ENCODE assay signal across 21 cellular contexts in the genomic region with DNA sequence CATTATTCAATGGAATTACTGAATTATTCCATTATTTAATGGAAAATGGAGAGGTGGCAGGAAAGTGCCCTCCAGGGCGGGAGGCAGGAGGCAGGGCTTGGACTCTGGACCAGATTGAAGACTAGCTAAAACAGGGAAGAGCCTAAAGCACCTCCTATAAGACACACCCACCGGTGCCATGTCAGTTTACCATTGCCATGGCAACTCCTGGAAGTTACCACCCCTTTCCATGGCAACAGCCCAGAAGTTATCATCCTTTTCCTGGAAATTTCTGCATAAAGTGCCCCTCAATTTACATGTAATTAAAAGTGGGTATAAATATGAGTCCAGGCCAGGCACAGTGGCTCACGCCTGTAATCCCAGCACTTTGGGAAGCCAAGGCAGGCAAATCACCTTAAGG.
"Had no signal": no experiment of that assay in that cellular context is flagged by ENCODE, and none has a peak within 500 bp of the region (broad histone marks: within the 10 kb centered on the region; RNA-seq: fewer than 3 reads in every experiment).

No MANE protein-coding gene starts in this region.

- H3K36me3 ChIP-seq: gastrocnemius medialis, neutrophil, ovary, spleen, vagina had no signal

- H3K4me1 ChIP-seq: gastrocnemius medialis, psoas muscle, spleen, vagina had no signal

- H3K4me1 Mint-ChIP-seq: activated naive CD4-positive, alpha-beta T cell treated with anti-CD3 and anti-CD28 coated beads, Interleukin-2, amount 10 ng/mL, durations not matched to agents 7 days and 5 days; activated naive CD8-positive, alpha-beta T cell treated with anti-CD3 and anti-CD28 coated beads, Interleukin-2, amount 10 ng/mL, durations not matched to agents 7 days and 5 days; naive B cell; nephron progenitor cell had no signal

- H3K9me3 ChIP-seq: gastrocnemius medialis, neutrophil, ovary, psoas muscle, spleen, vagina had no signal

- H3K27ac Mint-ChIP-seq: activated naive CD4-positive, alpha-beta T cell treated with anti-CD3 and anti-CD28 coated beads, Interleukin-2, amount 10 ng/mL, durations not matched to agents 7 days and 5 days; activated naive CD8-positive, alpha-beta T cell treated with anti-CD3 and anti-CD28 coated beads, Interleukin-2, amount 10 ng/mL, durations not matched to agents 7 days and 5 days; activated T-cell treated with anti-CD3 and anti-CD28 coated beads, Interleukin-2, amount 50 U/mL, for 24 hours; dendritic cell treated with granulocyte-macrophage colony-stimulating factor and Interleukin-4, amounts not matched to agents 40 ng/mL and 50 ng/mL, for 4 days; nephron progenitor cell; stimulated activated naive CD8-positive, alpha-beta T cell treated with anti-CD3 and anti-CD28 coated beads, Interleukin-15, Interleukin-2, amounts not matched to agents 100 ng/mL and 50 ng/mL, for 24 hours; type B pancreatic cell had no signal

- H3K4me3 ChIP-seq: gastrocnemius medialis, ovary, psoas muscle, spleen, vagina had no signal

- H3K27me3 Mint-ChIP-seq: activated naive CD4-positive, alpha-beta T cell treated with anti-CD3 and anti-CD28 coated beads, Interleukin-2, amount 10 ng/mL, durations not matched to agents 7 days and 5 days; activated naive CD8-positive, alpha-beta T cell treated with anti-CD3 and anti-CD28 coated beads, Interleukin-2, amount 10 ng/mL, durations not matched to agents 7 days and 5 days; activated T-cell treated with anti-CD3 and anti-CD28 coated beads, Interleukin-2, amount 50 U/mL, for 24 hours; dendritic cell treated with granulocyte-macrophage colony-stimulating factor and Interleukin-4, amounts not matched to agents 40 ng/mL and 50 ng/mL, for 4 days; stimulated activated naive CD8-positive, alpha-beta T cell treated with anti-CD3 and anti-CD28 coated beads, Interleukin-15, Interleukin-2, amounts not matched to agents 100 ng/mL and 50 ng/mL, for 24 hours; type B pancreatic cell had no signal

- H3K36me3 Mint-ChIP-seq: activated naive CD4-positive, alpha-beta T cell treated with anti-CD3 and anti-CD28 coated beads, Interleukin-2, amount 10 ng/mL, durations not matched to agents 7 days and 5 days; activated naive CD8-positive, alpha-beta T cell treated with anti-CD3 and anti-CD28 coated beads, Interleukin-2, amount 10 ng/mL, durations not matched to agents 7 days and 5 days; naive B cell; type B pancreatic cell had no signal

- H3K27ac ChIP-seq: gastrocnemius medialis, neutrophil, ovary, psoas muscle, spleen, vagina had no signal

- H3K27me3 ChIP-seq: neutrophil, ovary, vagina had no signal

- DNase-seq: activated CD4-positive, alpha-beta T cell treated with anti-CD3 and anti-CD28 coated beads for 4 hours; activated CD4-positive, CD25-positive, alpha-beta regulatory T cell; activated gamma-delta T cell; activated naive CD4-positive, alpha-beta T cell treated with anti-CD3 and anti-CD28 coated beads, Interleukin-2, amount 10 ng/mL, durations not matched to agents 7 days and 5 days; activated naive CD8-positive, alpha-beta T cell treated with anti-CD3 and anti-CD28 coated beads, Interleukin-2, amount 10 ng/mL, durations not matched to agents 7 days and 5 days; central memory CD4-positive, alpha-beta T cell; effector CD4-positive, alpha-beta T cell; gastrocnemius medialis; glutamatergic neuron; left ventricle myocardium superior; naive B cell; nephron progenitor cell had no signal

- H3K4me3 Mint-ChIP-seq: activated naive CD4-positive, alpha-beta T cell treated with anti-CD3 and anti-CD28 coated beads, Interleukin-2, amount 10 ng/mL, durations not matched to agents 7 days and 5 days; activated naive CD8-positive, alpha-beta T cell treated with anti-CD3 and anti-CD28 coated beads, Interleukin-2, amount 10 ng/mL, durations not matched to agents 7 days and 5 days; activated T-cell treated with anti-CD3 and anti-CD28 coated beads, Interleukin-2, amount 50 U/mL, for 24 hours; dendritic cell treated with granulocyte-macrophage colony-stimulating factor and Interleukin-4, amounts not matched to agents 40 ng/mL and 50 ng/mL, for 4 days; nephron progenitor cell; stimulated activated naive CD8-positive, alpha-beta T cell treated with anti-CD3 and anti-CD28 coated beads, Interleukin-15, Interleukin-2, amounts not matched to agents 100 ng/mL and 50 ng/mL, for 24 hours; type B pancreatic cell had no signal

- H3K9me3 Mint-ChIP-seq: activated naive CD8-positive, alpha-beta T cell treated with anti-CD3 and anti-CD28 coated beads, Interleukin-2, amount 10 ng/mL, durations not matched to agents 7 days and 5 days; activated T-cell treated with anti-CD3 and anti-CD28 coated beads, Interleukin-2, amount 50 U/mL, for 24 hours; dendritic cell treated with granulocyte-macrophage colony-stimulating factor and Interleukin-4, amounts not matched to agents 40 ng/mL and 50 ng/mL, for 4 days; naive B cell; stimulated activated naive CD8-positive, alpha-beta T cell treated with anti-CD3 and anti-CD28 coated beads, Interleukin-15, Interleukin-2, amounts not matched to agents 100 ng/mL and 50 ng/mL, for 24 hours had no signal
